14 cellular contexts compared by ENCODE assay signal in the genomic region with DNA sequence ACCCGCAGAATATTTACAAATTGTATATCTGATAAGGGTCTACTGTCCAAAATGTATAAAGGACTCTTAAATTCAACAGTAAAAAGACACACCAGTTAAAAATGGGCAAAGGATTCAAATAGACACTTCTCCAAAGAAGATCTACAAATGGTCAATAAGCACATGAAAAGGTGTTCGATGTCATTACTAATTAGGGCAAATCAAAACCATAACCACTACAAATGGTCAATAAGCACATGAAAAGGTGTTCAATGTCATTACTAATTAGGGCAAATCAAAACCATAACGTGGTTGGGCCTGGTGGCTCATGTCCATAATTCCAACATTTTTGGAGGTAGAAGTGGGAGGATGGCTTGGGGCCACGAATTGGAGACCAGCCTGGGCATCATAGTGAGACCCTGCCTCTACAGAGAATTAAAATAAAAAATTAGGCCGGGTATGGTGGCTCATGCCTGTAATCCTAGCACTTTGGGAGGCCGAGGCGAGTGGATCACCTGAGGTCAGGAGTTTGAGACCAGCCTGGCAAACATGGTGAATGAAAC. TPM values are rescaled to one million over a fixed set of nuclear protein-coding genes. Genes with fewer than 3 reads are reported as not detected.
DNase-seq lines count a peak whose midpoint lies in the region; ATAC-seq, FAIRE-seq and TF ChIP-seq lines count a peak whose summit lies in the region.
"Had no signal": no experiment of that assay in that cellular context is flagged by ENCODE, and none has a peak within 500 bp of the region (broad histone marks: within the 10 kb centered on the region; RNA-seq: fewer than 3 reads in every experiment).

No MANE protein-coding gene starts in this region.

- no peaks in the 10 kb centered on the region for H3K9me3 ChIP-seq in BLaER1 treated with 17β-estradiol and CSF1 and Interleukin-3, amounts not matched to agents 10 nM and 100 nM (replicated peaks in 1 of 11)
- H3K9me3 ChIP-seq in Panc1 (ENCODE audit: control insufficient read depth, insufficient read depth, low read depth, low read length) (no peaks in the 10 kb centered on the region; the same call in 1 of the 2 replicates), psoas muscle (no peaks in the 10 kb centered on the region)

- H3K9ac ChIP-seq in BLaER1 treated with 17β-estradiol and CSF1 and Interleukin-3, amounts not matched to agents 10 nM and 100 nM, result peak overlapping the region in 5 of 11 experiments; percentile 10 to 58 (median 51); a peak in 7 of 22 replicates

- H3K27ac ChIP-seq in BLaER1 treated with 17β-estradiol and CSF1 and Interleukin-3, amounts not matched to agents 10 nM and 100 nM, result peak overlapping the region in 9 of 11 experiments; percentile 33 to 96 (median 91); a peak in 16 of 22 replicates
- H3K27ac ChIP-seq in Panc1 (ENCODE audit: low read length) (peak overlapping the region; percentile 98), foreskin keratinocyte (peak overlapping the region; percentile 100), psoas muscle (peak overlapping the region; percentile 98)

- peak overlapping the region in 2 of 10 experiments; percentile 19 to 32; a peak in 2 of 20 replicates for H3K4me3 ChIP-seq in BLaER1 treated with 17β-estradiol and CSF1 and Interleukin-3, amounts not matched to agents 10 nM and 100 nM
- no peak overlapping the region for H3K4me3 ChIP-seq in Panc1 (ENCODE audit: low read depth in 2 of 2, low read length in 2 of 2)
- H3K4me3 ChIP-seq in psoas muscle, result no peak overlapping the region

- ATAC-seq in Panc1, result no peak
- ATAC-seq in foreskin keratinocyte, result no peak
- no peak for ATAC-seq in psoas muscle
- ATAC-seq in HG02973 (IDR thresholded peaks at IDR 0.05; ENCODE audit: unreplicated experiment), result no peak

- TF ChIP-seq CTCF in Panc1 (IDR thresholded peaks at IDR 0.05) (no peak), foreskin keratinocyte (conservative IDR thresholded peaks at IDR 0.05) (no peak), psoas muscle (IDR thresholded peaks at IDR 0.05) (no peak), D721Med (IDR thresholded peaks at IDR 0.05; ENCODE audit: insufficient read depth, missing control alignments) (no peak)

- no peak for DNase-seq in Panc1 (ENCODE audit: low read depth, low spot score)
- no peak for DNase-seq in foreskin keratinocyte
- no peak for DNase-seq in psoas muscle
- no peak for DNase-seq in NCI-H2081 treated with DMSO at 0.1 percent for 48 hours (lab: John Stamatoyannopoulos, UW)
- DNase-seq in D721Med (ENCODE audit: insufficient read length, low spot score), result no peak
- DNase-seq in central memory CD4-positive, alpha-beta T cell, result no peak
- DNase-seq: activated CD4-positive, alpha-beta memory T cell treated with anti-CD3 and anti-CD28 coated beads, Interleukin-2, amount 10 ng/mL, durations not matched to agents 7 days and 5 days; activated naive CD4-positive, alpha-beta T cell treated with anti-CD3 and anti-CD28 coated beads, Interleukin-2, amount 50 U/mL, for 16 hours; NCI-H1092; NCI-H446 treated with DMSO at 0.1 percent for 48 hours had no signal

- POLR2A ChIA-PET in Panc1 (lab: Charles Lee), result interaction anchor here (0.6 to 0.8 kb wide), 4 partner anchors 17 to 903 kb away, joined by 3 to 5 read pairs (median 4); no protein-coding TSS in a partner anchor

- CTCF ChIA-PET in Panc1 (lab: Charles Lee), result interaction anchor here (0.6 to 0.7 kb wide), 3 partner anchors 24 to 72 kb away, joined by 3 to 5 read pairs (median 3); no protein-coding TSS in a partner anchor

- WGBS in psoas muscle, 3 donors, result 69 to 87% (median 76%) methylated on average over 7 of the region's 7 CpGs

- BruUV-seq in Panc1 (replicated peaks; lab: Mats Ljungman, UMichigan), result TSS peak; percentile 33

- H3K27me3 ChIP-seq in BLaER1 treated with 17β-estradiol and CSF1 and Interleukin-3, amounts not matched to agents 10 nM and 100 nM, result no peaks in the 10 kb centered on the region
- H3K27me3 ChIP-seq in Panc1 (ENCODE audit: control insufficient read depth, insufficient read depth, low read length) (no peaks in the 10 kb centered on the region), foreskin keratinocyte (no peaks in the 10 kb centered on the region), psoas muscle (ENCODE audit: insufficient read depth in 3 of 3, low read length in 2 of 3) (no peaks in the 10 kb centered on the region)

- FAIRE-seq in D721Med (lab: Jason Lieb, UNC), result no peak
- FAIRE-seq: GM18507 had no signal

- in situ Hi-C loops in Panc1 (cut with HindIII; ENCODE audit: low pct_unique_long_range_greater_than_20kb, low sequenced_read_pairs), result no loop called here

- peak overlapping the region; percentile 79 to 99 (median 96) for H3K4me2 ChIP-seq in BLaER1 treated with 17β-estradiol and CSF1 and Interleukin-3, amounts not matched to agents 10 nM and 100 nM

- intact Hi-C loops in Panc1 (cut with micrococcal nuclease; ENCODE audit: unreplicated experiment) (no loop called here), psoas muscle (cut with DNase I) (no loop called here)

- H3K4me1 ChIP-seq in BLaER1 treated with 17β-estradiol and CSF1 and Interleukin-3, amounts not matched to agents 10 nM and 100 nM, result peaks cover 98 to 100% (median 100%) of the 10 kb centered on the region in 10 experiments
- peaks cover 100% of the 10 kb centered on the region for H3K4me1 ChIP-seq in Panc1 (ENCODE audit: control insufficient read depth, insufficient read depth, low read length)
- peaks cover 84% of the 10 kb centered on the region for H3K4me1 ChIP-seq in foreskin keratinocyte
- peaks cover 77% of the 10 kb centered on the region for H3K4me1 ChIP-seq in psoas muscle

- H3K36me3 ChIP-seq in BLaER1 treated with 17β-estradiol and CSF1 and Interleukin-3, amounts not matched to agents 10 nM and 100 nM, result peaks cover 0 to 16% (median 10%) of the 10 kb centered on the region in 11 experiments; a peak in 9 of 22 replicates
- no peaks in the 10 kb centered on the region for H3K36me3 ChIP-seq in Panc1 (ENCODE audit: control insufficient read depth, insufficient read depth, low read length)
- H3K36me3 ChIP-seq in psoas muscle (ENCODE audit: insufficient read depth in 1 of 2, low read depth in 1 of 2), result no peaks in the 10 kb centered on the region

- H4K20me1 ChIP-seq in BLaER1 treated with 17β-estradiol and CSF1 and Interleukin-3, amounts not matched to agents 10 nM and 100 nM, result peaks cover 0 to 61% (median 13%) of the 10 kb centered on the region in 11 experiments; a peak in 14 of 22 replicates

RNA-seq across cellular contexts. Expression of gene ACTN4, which starts 40.5 kb away (rescaled TPM):
- total RNA-seq in Panc1 (2021; ENCODE audit: unreplicated experiment) (3,297 TPM), foreskin keratinocyte (499 and 534 TPM in 2 replicates), psoas muscle (100 to 1,000 TPM in 1 of 4 donors, 10 to 100 TPM in 3; 79.9 to 127 (median 89.2) TPM)
- polyA plus RNA-seq in Panc1 (2012; ENCODE audit: insufficient read length), result 5,405 TPM
- polyA plus RNA-seq in foreskin keratinocyte (532 and 546 TPM in 2 replicates), psoas muscle (10 to 100 TPM; 38.3 to 45.2 (median 43.0) TPM)

RNA-seq across cellular contexts. Expression of gene CAPN12, which starts 56.4 kb away (rescaled TPM):
- 58.5 TPM for total RNA-seq in Panc1 (2021; ENCODE audit: unreplicated experiment)
- 81.4 TPM for polyA plus RNA-seq in Panc1 (2012; ENCODE audit: insufficient read length)
- total RNA-seq in foreskin keratinocyte, result 0.78 and 1.4 TPM in 2 replicates
- 1.6 and 2.5 TPM in 2 replicates for polyA plus RNA-seq in foreskin keratinocyte
- under 1 TPM; 0.32 to 0.64 (median 0.52) TPM for total RNA-seq in psoas muscle
- under 1 TPM; 0.27 to 0.35 (median 0.34) TPM for polyA plus RNA-seq in psoas muscle
- polyA plus RNA-seq: neural cell had no signal

Comparison
In these comparisons a context has a peak if more than half of its experiments do, and no peak if none do; other contexts are left out.
1. RNA of gene CAPN12, which starts 56.4 kb away (total RNA-seq): 58.5 TPM in Panc1 (single experiment); 0.78 to 1.4 TPM in foreskin keratinocyte and 0.32 to 0.64 TPM in psoas muscle; every median in the first group is over 10 times any median in the second.
2. Peak in every context shown above with its lines, with median percentiles within 50 percentile points of each other: H3K27ac ChIP-seq.